1 cellular context compared by ENCODE assay signal in genomic region chr4:189838821-189839497, GRCh38.
TF ChIP-seq lines count a peak whose summit lies in the region.

No MANE protein-coding gene starts in this region.

TF ChIP-seq in K562, 482 proteins besides CTCF, POLR2A, EP300 and RAD21 (continued from another document and continues in another):
- TF ChIP-seq ZNF407 (IDR thresholded peaks at IDR 0.05; ENCODE audit: low read depth) (no peak), KDM4B (IDR thresholded peaks at IDR 0.05; ENCODE audit: borderline replicate concordance in 2 of 2, low read depth in 1 of 2) (no peak), NR2C2 (CRISPR knock-in tag; IDR thresholded peaks at IDR 0.05) (no peak), NR2C2 (tag; IDR thresholded peaks at IDR 0.05) (peak; percentile 57; the same call in 1 of the 2 replicates), FOXP4 (CRISPR knock-in tag; IDR thresholded peaks at IDR 0.05; ENCODE audit: borderline replicate concordance) (no peak), SP1 (CRISPR knock-in tag; IDR thresholded peaks at IDR 0.05) (no peak), THRA (IDR thresholded peaks at IDR 0.05) (peak; percentile 67), ZNF766 (CRISPR knock-in tag; conservative IDR thresholded peaks at IDR 0.05) (0 out of 2 replicates have a peak, but pooled peaks have one; percentile 17), RCOR1 (IDR thresholded peaks at IDR 0.05; ENCODE audit: borderline replicate concordance in 1 of 2, low read depth in 2 of 2, low read length in 2 of 2) (peak in 1 of 2 experiments; percentile 70; a peak in 1 of 4 replicates), NFATC3 (IDR thresholded peaks at IDR 0.05) (no peak), ZBTB8A (IDR thresholded peaks at IDR 0.05; ENCODE audit: partially characterized antibody) (no peak), MAFG (tag; conservative IDR thresholded peaks at IDR 0.05) (0 out of 2 replicates have a peak, but pooled peaks have one; percentile 30), RBM25 (IDR thresholded peaks at IDR 0.05; ENCODE audit: low read depth, low read length, severe bottlenecking) (no peak), ESRRB (CRISPR knock-in tag; IDR thresholded peaks at IDR 0.05; ENCODE audit: borderline replicate concordance) (no peak), HDAC3 (IDR thresholded peaks at IDR 0.05; ENCODE audit: borderline replicate concordance, partially characterized antibody) (no peak), LEF1 (IDR thresholded peaks at IDR 0.05) (peak; percentile 72; the same call in 1 of the 2 replicates), ARID1B (IDR thresholded peaks at IDR 0.05) (peak; percentile 94), EZH2 (IDR thresholded peaks at IDR 0.05; ENCODE audit: borderline replicate concordance, low read depth, low read length) (no peak), STAT5B (CRISPR knock-in tag; IDR thresholded peaks at IDR 0.05) (no peak), IRF2 (CRISPR knock-in tag; IDR thresholded peaks at IDR 0.05) (no peak), HDAC6 (IDR thresholded peaks at IDR 0.05; ENCODE audit: low read depth, low read length) (no peak), ATF6 (CRISPR knock-in tag; IDR thresholded peaks at IDR 0.05) (no peak), ZNF184 (CRISPR knock-in tag; IDR thresholded peaks at IDR 0.05) (no peak), TCF7L2 (IDR thresholded peaks at IDR 0.05; ENCODE audit: low read depth, low read length) (no peak), GATA2 (CRISPR knock-in tag; IDR thresholded peaks at IDR 0.05) (peak; percentile 64), GATAD2A (IDR thresholded peaks at IDR 0.05) (no peak), ILF3 (IDR thresholded peaks at IDR 0.05; ENCODE audit: borderline replicate concordance) (no peak), PTRF (tag; IDR thresholded peaks at IDR 0.05) (no peak), NRF1 (conservative IDR thresholded peaks at IDR 0.05 in 1 of 2, IDR thresholded peaks at IDR 0.05 in 1 of 2) (no peak), FOXJ3 (CRISPR knock-in tag; IDR thresholded peaks at IDR 0.05) (no peak), CBFB (CRISPR knock-in tag; IDR thresholded peaks at IDR 0.05) (no peak), SRSF1 (IDR thresholded peaks at IDR 0.05; ENCODE audit: low read depth, low read length) (no peak), RBM39 (optimal IDR thresholded peaks at IDR 0.05; ENCODE audit: low read depth, low read length) (no peak), BRD9 (IDR thresholded peaks at IDR 0.05; ENCODE audit: low read depth, partially characterized antibody) (no peak), ZNF165 (CRISPR knock-in tag; IDR thresholded peaks at IDR 0.05; ENCODE audit: borderline replicate concordance) (no peak), MCM5 (IDR thresholded peaks at IDR 0.05; ENCODE audit: low read depth) (no peak), TCFL5 (CRISPR knock-in tag; conservative IDR thresholded peaks at IDR 0.05) (no peak), PRMT5 (CRISPR knock-in tag; IDR thresholded peaks at IDR 0.05) (no peak), USF1 (CRISPR knock-in tag; IDR thresholded peaks at IDR 0.05) (no peak), ETV1 (tag; conservative IDR thresholded peaks at IDR 0.05; ENCODE audit: low read depth) (0 out of 2 replicates have a peak, but pooled peaks have one; percentile 33), TBL1XR1 (IDR thresholded peaks at IDR 0.05; ENCODE audit: low read length in 2 of 2) (peak in 1 of 2 experiments; percentile 61; a peak in 1 of 4 replicates), ZNF583 (CRISPR knock-in tag; IDR thresholded peaks at IDR 0.05) (no peak)
- TF ChIP-seq, protein P1, sequence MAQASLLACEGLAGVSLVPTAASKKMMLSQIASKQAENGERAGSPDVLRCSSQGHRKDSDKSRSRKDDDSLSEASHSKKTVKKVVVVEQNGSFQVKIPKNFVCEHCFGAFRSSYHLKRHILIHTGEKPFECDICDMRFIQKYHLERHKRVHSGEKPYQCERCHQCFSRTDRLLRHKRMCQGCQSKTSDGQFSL (CRISPR knock-in tag; IDR thresholded peaks at IDR 0.05) = no peak
- TF ChIP-seq, protein P1 (tag; IDR thresholded peaks at IDR 0.05) = no peak
- TF ChIP-seq, protein P2, sequence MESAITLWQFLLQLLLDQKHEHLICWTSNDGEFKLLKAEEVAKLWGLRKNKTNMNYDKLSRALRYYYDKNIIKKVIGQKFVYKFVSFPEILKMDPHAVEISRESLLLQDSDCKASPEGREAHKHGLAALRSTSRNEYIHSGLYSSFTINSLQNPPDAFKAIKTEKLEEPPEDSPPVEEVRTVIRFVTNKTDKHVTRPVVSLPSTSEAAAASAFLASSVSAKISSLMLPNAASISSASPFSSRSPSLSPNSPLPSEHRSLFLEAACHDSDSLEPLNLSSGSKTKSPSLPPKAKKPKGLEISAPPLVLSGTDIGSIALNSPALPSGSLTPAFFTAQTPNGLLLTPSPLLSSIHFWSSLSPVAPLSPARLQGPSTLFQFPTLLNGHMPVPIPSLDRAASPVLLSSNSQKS (CRISPR knock-in tag; IDR thresholded peaks at IDR 0.05) = no peak
- TF ChIP-seq, protein P3, sequence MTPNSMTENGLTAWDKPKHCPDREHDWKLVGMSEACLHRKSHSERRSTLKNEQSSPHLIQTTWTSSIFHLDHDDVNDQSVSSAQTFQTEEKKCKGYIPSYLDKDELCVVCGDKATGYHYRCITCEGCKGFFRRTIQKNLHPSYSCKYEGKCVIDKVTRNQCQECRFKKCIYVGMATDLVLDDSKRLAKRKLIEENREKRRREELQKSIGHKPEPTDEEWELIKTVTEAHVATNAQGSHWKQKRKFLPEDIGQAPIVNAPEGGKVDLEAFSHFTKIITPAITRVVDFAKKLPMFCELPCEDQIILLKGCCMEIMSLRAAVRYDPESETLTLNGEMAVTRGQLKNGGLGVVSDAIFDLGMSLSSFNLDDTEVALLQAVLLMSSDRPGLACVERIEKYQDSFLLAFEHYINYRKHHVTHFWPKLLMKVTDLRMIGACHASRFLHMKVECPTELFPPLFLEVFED (CRISPR knock-in tag; conservative IDR thresholded peaks at IDR 0.05) = no peak
- TF ChIP-seq, protein P4, sequence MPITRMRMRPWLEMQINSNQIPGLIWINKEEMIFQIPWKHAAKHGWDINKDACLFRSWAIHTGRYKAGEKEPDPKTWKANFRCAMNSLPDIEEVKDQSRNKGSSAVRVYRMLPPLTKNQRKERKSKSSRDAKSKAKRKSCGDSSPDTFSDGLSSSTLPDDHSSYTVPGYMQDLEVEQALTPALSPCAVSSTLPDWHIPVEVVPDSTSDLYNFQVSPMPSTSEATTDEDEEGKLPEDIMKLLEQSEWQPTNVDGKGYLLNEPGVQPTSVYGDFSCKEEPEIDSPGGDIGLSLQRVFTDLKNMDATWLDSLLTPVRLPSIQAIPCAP (CRISPR knock-in tag; IDR thresholded peaks at IDR 0.05; ENCODE audit: borderline replicate concordance) = no peak
- TF ChIP-seq, protein P5, sequence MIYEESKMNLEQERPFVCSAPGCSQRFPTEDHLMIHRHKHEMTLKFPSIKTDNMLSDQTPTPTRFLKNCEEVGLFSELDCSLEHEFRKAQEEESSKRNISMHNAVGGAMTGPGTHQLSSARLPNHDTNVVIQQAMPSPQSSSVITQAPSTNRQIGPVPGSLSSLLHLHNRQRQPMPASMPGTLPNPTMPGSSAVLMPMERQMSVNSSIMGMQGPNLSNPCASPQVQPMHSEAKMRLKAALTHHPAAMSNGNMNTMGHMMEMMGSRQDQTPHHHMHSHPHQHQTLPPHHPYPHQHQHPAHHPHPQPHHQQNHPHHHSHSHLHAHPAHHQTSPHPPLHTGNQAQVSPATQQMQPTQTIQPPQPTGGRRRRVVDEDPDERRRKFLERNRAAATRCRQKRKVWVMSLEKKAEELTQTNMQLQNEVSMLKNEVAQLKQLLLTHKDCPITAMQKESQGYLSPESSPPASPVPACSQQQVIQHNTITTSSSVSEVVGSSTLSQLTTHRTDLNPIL (CRISPR knock-in tag; IDR thresholded peaks at IDR 0.05) = no peak
